In the genomic region with DNA sequence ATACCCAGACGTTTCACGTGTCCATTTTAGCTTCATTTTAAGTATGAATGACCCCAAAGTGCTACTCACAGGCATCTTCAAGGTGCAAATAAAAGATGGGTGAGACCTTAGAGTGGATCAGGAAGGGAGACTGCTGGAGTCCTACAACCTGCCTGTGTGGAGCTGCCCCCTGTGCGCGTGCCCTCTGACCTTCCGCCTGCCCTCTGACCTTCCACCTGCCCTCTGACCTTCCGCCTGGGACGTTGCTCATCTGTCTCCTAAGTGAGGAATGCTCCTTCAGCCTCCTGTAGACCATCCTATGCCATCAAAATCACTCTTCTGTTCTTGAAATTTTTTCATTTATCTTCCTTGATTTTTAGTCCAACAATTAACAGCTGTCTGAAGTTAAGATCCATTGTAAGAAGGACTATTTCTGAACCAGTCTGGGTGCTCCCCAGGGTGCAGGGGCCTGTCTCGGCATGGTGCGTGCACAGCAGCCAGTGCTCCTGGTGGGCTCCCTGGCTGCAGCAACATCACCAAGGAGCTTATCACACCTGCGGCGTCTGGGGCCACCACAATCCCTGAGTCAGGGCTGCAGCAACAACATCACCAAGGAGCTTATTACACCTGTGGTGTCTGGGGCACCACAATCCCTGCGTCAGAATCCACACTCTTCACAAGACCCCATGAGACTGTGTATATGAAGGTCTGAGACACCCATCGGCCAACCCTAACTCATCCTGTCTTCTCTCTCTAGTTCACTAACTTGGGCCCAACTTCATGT, we compare ENCODE assay signal across 11 cellular contexts.
"Had no signal": no experiment of that assay in that cellular context is flagged by ENCODE, and none has a peak within 500 bp of the region (broad histone marks: within the 10 kb centered on the region; RNA-seq: fewer than 3 reads in every experiment).

No MANE protein-coding gene starts in this region.

- H3K9me3 Mint-ChIP-seq: activated CD4-positive, alpha-beta memory T cell treated with anti-CD3 and anti-CD28 coated beads, Interleukin-2, amount 10 ng/mL, durations not matched to agents 7 days and 5 days; activated naive CD8-positive, alpha-beta T cell treated with anti-CD3 and anti-CD28 coated beads for 36 hours; activated T-cell treated with anti-CD3 and anti-CD28 coated beads, Interleukin-2, amount 50 U/mL, for 24 hours; naive thymus-derived CD4-positive, alpha-beta T cell; stimulated activated naive CD8-positive, alpha-beta T cell treated with anti-CD3 and anti-CD28 coated beads, Interleukin-15, Interleukin-2, amounts not matched to agents 100 ng/mL and 50 ng/mL, for 24 hours had no signal

- H3K27ac ChIP-seq: ascending aorta, breast epithelium, testis, VCaP had no signal

- H3K9me3 ChIP-seq: ascending aorta, breast epithelium, mucosa of descending colon, testis had no signal

- H3K27ac Mint-ChIP-seq: activated CD4-positive, alpha-beta memory T cell treated with anti-CD3 and anti-CD28 coated beads, Interleukin-2, amount 10 ng/mL, durations not matched to agents 7 days and 5 days; activated naive CD8-positive, alpha-beta T cell treated with anti-CD3 and anti-CD28 coated beads for 36 hours; activated T-cell treated with anti-CD3 and anti-CD28 coated beads, Interleukin-2, amount 50 U/mL, for 24 hours; naive thymus-derived CD4-positive, alpha-beta T cell; stimulated activated naive CD8-positive, alpha-beta T cell treated with anti-CD3 and anti-CD28 coated beads, Interleukin-15, Interleukin-2, amounts not matched to agents 100 ng/mL and 50 ng/mL, for 24 hours had no signal

- DNase-seq: activated CD4-positive, alpha-beta memory T cell treated with anti-CD3 and anti-CD28 coated beads, Interleukin-2, amount 10 ng/mL, durations not matched to agents 7 days and 5 days; activated naive CD8-positive, alpha-beta T cell treated with anti-CD3 and anti-CD28 coated beads for 36 hours; activated T-cell treated with anti-CD3 and anti-CD28 coated beads, Interleukin-2, amount 50 U/mL, for 24 hours; mammary epithelial cell; naive thymus-derived CD4-positive, alpha-beta T cell; testis had no signal

- ATAC-seq: naive thymus-derived CD4-positive, alpha-beta T cell had no signal

- H3K4me1 Mint-ChIP-seq: activated naive CD8-positive, alpha-beta T cell treated with anti-CD3 and anti-CD28 coated beads for 36 hours had no signal

- H3K4me3 ChIP-seq: ascending aorta, breast epithelium, mucosa of descending colon, testis had no signal

- H3K4me3 Mint-ChIP-seq: activated CD4-positive, alpha-beta memory T cell treated with anti-CD3 and anti-CD28 coated beads, Interleukin-2, amount 10 ng/mL, durations not matched to agents 7 days and 5 days; activated naive CD8-positive, alpha-beta T cell treated with anti-CD3 and anti-CD28 coated beads for 36 hours; activated T-cell treated with anti-CD3 and anti-CD28 coated beads, Interleukin-2, amount 50 U/mL, for 24 hours; naive thymus-derived CD4-positive, alpha-beta T cell; stimulated activated naive CD8-positive, alpha-beta T cell treated with anti-CD3 and anti-CD28 coated beads, Interleukin-15, Interleukin-2, amounts not matched to agents 100 ng/mL and 50 ng/mL, for 24 hours had no signal

- H3K27me3 Mint-ChIP-seq: activated CD4-positive, alpha-beta memory T cell treated with anti-CD3 and anti-CD28 coated beads, Interleukin-2, amount 10 ng/mL, durations not matched to agents 7 days and 5 days; activated naive CD8-positive, alpha-beta T cell treated with anti-CD3 and anti-CD28 coated beads for 36 hours; activated T-cell treated with anti-CD3 and anti-CD28 coated beads, Interleukin-2, amount 50 U/mL, for 24 hours; naive thymus-derived CD4-positive, alpha-beta T cell; stimulated activated naive CD8-positive, alpha-beta T cell treated with anti-CD3 and anti-CD28 coated beads, Interleukin-15, Interleukin-2, amounts not matched to agents 100 ng/mL and 50 ng/mL, for 24 hours had no signal

- H3K36me3 Mint-ChIP-seq: activated naive CD8-positive, alpha-beta T cell treated with anti-CD3 and anti-CD28 coated beads for 36 hours; naive thymus-derived CD4-positive, alpha-beta T cell had no signal

- H3K27me3 ChIP-seq: ascending aorta, breast epithelium, testis had no signal

- H3K36me3 ChIP-seq: ascending aorta, breast epithelium had no signal

- H3K4me1 ChIP-seq: ascending aorta, breast epithelium, testis had no signal
